ENCODE assay signal across 1 cellular context in the genomic region with DNA sequence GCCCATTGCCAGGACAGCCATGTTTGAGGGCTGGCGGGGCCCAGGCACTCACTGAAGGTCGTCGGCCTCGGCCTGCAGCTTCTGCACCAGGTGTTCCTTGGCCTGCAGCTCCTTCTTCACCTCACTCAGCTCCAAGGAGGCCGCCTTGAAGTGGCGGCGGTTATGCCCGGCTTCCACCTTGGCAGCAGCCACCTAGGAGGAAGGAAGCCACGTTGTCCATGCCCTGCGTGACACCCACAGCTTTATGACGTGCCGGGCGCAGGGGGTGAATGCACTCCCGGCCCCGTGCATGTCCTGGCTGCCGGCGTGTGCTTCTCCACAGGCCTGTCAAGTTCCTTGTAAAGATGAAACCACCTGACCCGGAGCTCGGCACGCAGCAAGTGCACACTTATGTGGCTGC.
TF ChIP-seq lines count a peak whose summit lies in the region.

No MANE protein-coding gene starts in this region.

TF ChIP-seq in H1, 55 proteins besides CTCF, POLR2A, EP300 and RAD21:
- no peak for TF ChIP-seq TBP (IDR thresholded peaks at IDR 0.05; ENCODE audit: low read depth, low read length)
- TF ChIP-seq FOSL1 (IDR thresholded peaks at IDR 0.05; ENCODE audit: insufficient read depth, low read depth, low read length) = no peak
